In genomic region chr15:33309602-33310276, GRCh38 we compare ENCODE assay signal across 1 cellular context.
TF ChIP-seq lines count a peak whose summit lies in the region.

No MANE protein-coding gene starts in this region.

TF ChIP-seq in HepG2, 621 proteins besides CTCF, POLR2A, EP300 and RAD21:
- TF ChIP-seq, protein P1, sequence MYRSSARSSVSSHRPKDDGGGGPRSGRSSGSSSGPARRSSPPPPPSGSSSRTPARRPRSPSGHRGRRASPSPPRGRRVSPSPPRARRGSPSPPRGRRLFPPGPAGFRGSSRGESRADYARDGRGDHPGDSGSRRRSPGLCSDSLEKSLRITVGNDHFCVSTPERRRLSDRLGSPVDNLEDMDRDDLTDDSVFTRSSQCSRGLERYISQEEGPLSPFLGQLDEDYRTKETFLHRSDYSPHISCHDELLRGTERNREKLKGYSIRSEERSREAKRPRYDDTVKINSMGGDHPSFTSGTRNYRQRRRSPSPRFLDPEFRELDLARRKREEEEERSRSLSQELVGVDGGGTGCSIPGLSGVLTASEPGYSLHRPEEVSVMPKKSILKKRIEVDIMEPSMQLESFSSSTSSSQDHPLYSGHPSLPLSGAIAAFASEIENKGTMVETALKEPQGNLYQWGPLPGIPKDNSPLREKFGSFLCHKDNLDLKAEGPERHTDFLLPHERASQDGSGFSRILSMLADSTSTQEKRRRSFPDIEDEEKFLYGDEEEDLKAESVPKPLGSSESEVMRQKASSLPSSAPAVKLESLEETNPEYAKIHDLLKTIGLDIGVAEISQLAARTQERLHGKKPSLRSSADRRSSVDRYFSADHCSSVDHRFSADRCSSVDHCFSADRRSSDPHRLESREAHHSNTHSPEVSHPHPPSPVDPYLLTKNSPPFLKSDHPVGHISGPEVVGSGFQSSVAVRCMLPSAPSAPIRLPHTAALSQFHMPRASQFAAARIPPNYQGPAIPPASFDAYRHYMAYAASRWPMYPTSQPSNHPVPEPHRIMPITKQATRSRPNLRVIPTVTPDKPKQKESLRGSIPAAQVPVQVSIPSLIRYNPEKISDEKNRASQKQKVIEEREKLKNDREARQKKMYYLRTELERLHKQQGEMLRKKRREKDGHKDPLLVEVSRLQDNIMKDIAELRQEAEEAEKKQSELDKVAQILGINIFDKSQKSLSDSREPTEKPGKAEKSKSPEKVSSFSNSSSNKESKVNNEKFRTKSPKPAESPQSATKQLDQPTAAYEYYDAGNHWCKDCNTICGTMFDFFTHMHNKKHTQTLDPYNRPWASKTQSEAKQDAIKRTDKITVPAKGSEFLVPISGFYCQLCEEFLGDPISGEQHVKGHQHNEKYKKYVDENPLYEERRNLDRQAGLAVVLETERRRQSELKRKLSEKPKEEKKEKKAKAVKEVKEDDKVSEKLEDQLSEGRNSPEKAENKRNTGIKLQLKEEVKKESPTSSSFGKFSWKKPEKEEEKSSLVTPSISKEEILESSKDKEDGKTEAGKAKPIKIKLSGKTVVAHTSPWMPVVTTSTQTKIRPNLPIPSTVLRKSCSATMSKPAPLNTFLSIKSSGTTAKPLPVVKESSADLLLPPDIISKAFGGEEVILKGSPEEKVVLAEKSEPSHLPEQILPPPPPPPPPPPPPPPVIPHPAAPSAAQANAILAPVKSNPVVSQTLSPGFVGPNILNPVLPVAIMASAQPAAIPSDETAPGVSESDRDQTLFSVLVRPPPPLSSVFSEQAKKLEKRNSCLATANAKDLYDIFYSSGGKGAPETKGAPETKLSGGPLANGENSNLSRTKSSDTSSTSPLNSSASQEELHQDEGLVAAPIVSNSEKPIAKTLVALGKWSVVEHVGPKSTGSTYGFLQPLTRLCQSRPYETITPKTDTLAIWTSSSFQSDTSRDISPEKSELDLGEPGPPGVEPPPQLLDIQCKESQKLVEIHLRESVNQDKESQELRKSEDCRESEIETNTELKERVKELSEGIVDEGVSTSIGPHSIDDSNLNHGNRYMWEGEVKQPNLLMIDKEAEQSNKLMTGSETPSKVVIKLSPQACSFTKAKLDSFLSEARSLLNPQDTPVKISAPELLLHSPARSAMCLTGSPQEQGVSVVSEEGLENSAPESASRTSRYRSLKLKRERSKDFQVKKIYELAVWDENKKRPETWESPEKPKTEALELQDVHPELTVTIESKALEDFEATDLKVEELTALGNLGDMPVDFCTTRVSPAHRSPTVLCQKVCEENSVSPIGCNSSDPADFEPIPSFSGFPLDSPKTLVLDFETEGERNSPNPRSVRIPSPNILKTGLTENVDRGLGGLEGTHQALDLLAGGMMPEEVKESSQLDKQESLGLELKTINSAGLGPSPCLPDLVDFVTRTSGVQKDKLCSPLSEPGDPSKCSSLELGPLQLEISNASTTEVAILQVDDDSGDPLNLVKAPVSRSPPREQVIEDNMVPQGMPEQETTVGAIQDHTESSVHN (CRISPR knock-in tag; IDR thresholded peaks at IDR 0.05), result no peak
- TF ChIP-seq STAG1 (CRISPR knock-in tag; IDR thresholded peaks at IDR 0.05), result peak; percentile 47
